ENCODE assay signal across 17 cellular contexts in the genomic region with DNA sequence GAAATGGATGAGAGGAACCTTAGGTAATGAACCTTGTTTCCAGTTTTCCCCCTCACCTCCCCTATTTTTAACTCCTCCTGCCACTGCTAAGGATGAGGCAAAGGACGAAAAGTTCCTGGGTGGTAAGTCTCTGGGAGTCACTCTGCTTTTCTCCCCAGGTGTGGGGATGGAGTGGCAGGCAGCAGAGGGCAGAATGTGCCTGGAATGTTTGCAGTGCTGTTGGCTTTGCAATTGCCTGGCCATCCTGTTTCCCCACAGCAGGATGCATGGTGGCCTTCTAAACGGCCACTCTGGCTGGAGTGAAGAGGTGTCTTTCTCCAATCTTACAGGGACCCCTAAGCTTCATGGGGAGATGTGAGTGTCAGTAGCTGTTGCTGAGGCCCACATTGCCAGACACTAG.
DNase-seq lines count a peak whose midpoint lies in the region; ATAC-seq, FAIRE-seq and TF ChIP-seq lines count a peak whose summit lies in the region.
"Had no signal": no experiment of that assay in that cellular context is flagged by ENCODE, and none has a peak within 500 bp of the region (broad histone marks: within the 10 kb centered on the region; RNA-seq: fewer than 3 reads in every experiment).

No MANE protein-coding gene starts in this region.

- H4K8ac ChIP-seq in H1 (ENCODE audit: extremely low read depth, insufficient read depth, low read length) = no peak overlapping the region
- no peak overlapping the region for H4K8ac ChIP-seq in mesendoderm (ENCODE audit: low read depth, low read length)

- DNase-seq in BE2C (no peak), GM23338 (ENCODE audit: low spot score) (peak; percentile 28), H1 (ENCODE audit: low read depth in 1 of 2, low spot score in 2 of 2) (peak in 1 of 2 experiments; percentile 40), mesendoderm (peak; percentile 18), foreskin keratinocyte (no peak), upper lobe of right lung (no peak), DMS79 (lab: John Stamatoyannopoulos, UW) (no peak)
- DNase-seq: Caco-2; CD8-positive, alpha-beta memory T cell; DMS53; GM23248; HCEC 1CT; HFFc6 had no signal

- H3K9me3 ChIP-seq in BE2C = no peaks in the 10 kb centered on the region
- no peaks in the 10 kb centered on the region for H3K9me3 ChIP-seq in H1 (ENCODE audit: insufficient read depth in 2 of 2, low read depth in 1 of 2, low read length in 1 of 2)
- H3K9me3 ChIP-seq in upper lobe of right lung = no peaks in the 10 kb centered on the region
- H3K9me3 ChIP-seq: Caco-2 had no signal

- FAIRE-seq in H1 (lab: Jason Lieb, UNC) = no peak
- FAIRE-seq: A204.1, GM12878, GM18507, HTR-8/SVneo had no signal

- TF ChIP-seq CTCF in BE2C (IDR thresholded peaks at IDR 0.05; ENCODE audit: low read depth, low read length) (0 out of 2 replicates have a peak, but pooled peaks have one; percentile 8), GM23338 (conservative IDR thresholded peaks at IDR 0.05; ENCODE audit: low read depth in 2 of 2) (peak; percentile 12 to 62; a peak in 2 of 4 replicates), H1 (IDR thresholded peaks at IDR 0.05; ENCODE audit: control extremely low read depth in 1 of 3, insufficient read depth in 1 of 3, low read depth in 1 of 3, low read length in 3 of 3) (peak in 2 of 3 experiments; percentile 7 to 32; a peak in 2 of 4 replicates), foreskin keratinocyte (conservative IDR thresholded peaks at IDR 0.05) (no peak), upper lobe of right lung (IDR thresholded peaks at IDR 0.05) (no peak)

- H3K9ac ChIP-seq in H1 (replicated peaks in 1 of 4; ENCODE audit: extremely low read depth in 1 of 4, low read depth in 3 of 4, low read length in 3 of 4) (no peak overlapping the region), mesendoderm (ENCODE audit: low read length) (no peak overlapping the region)
- H3K9ac ChIP-seq: GM23248 had no signal

- H4K20me1 ChIP-seq in GM23338 (replicated peaks; ENCODE audit: insufficient read depth) (no peaks in the 10 kb centered on the region), H1 (replicated peaks in 1 of 2; ENCODE audit: control insufficient read depth in 1 of 2, insufficient read depth in 2 of 2, low read length in 2 of 2) (no peaks in the 10 kb centered on the region)

- H3K23ac ChIP-seq in H1 (ENCODE audit: insufficient read length) (no peak overlapping the region), mesendoderm (ENCODE audit: low read length) (no peak overlapping the region)

- H4K5ac ChIP-seq in H1 (ENCODE audit: insufficient read length, low read depth, low read length) (no peak overlapping the region), mesendoderm (ENCODE audit: low read length) (no peak overlapping the region)

- H3K23me2 ChIP-seq in H1 (ENCODE audit: low read depth, low read length) = no peaks in the 10 kb centered on the region

- H3K4ac ChIP-seq in H1 (replicated peaks; ENCODE audit: insufficient read length, low read depth, low read length) (no peak overlapping the region), mesendoderm (ENCODE audit: low read depth, low read length) (no peak overlapping the region)

- no peak overlapping the region for H2BK120ac ChIP-seq in H1 (replicated peaks; ENCODE audit: low read depth, low read length)
- no peak overlapping the region for H2BK120ac ChIP-seq in mesendoderm (ENCODE audit: low read depth, low read length)

- H2BK12ac ChIP-seq in H1 (ENCODE audit: low read depth, low read length) = peak overlapping the region; percentile 80; the same call in 1 of the 2 replicates

- H3K79me2 ChIP-seq in GM23338 (replicated peaks; ENCODE audit: insufficient read depth) (no peaks in the 10 kb centered on the region), H1 (ENCODE audit: control insufficient read depth in 1 of 2, insufficient read depth in 2 of 2, low read length in 2 of 2) (no peaks in the 10 kb centered on the region), mesendoderm (ENCODE audit: control insufficient read depth, insufficient read depth, low read length) (no peaks in the 10 kb centered on the region)

- H3K27me3 ChIP-seq in BE2C = no peaks in the 10 kb centered on the region
- no peaks in the 10 kb centered on the region for H3K27me3 ChIP-seq in GM23338 (ENCODE audit: insufficient read depth)
- peaks cover 0 to 4% (median 2%) of the 10 kb centered on the region in 4 experiments; a peak in 3 of 7 replicates for H3K27me3 ChIP-seq in H1 (replicated peaks in 1 of 4; ENCODE audit: control insufficient read depth in 3 of 4, extremely low read depth in 1 of 4, insufficient read depth in 3 of 4, low read length in 3 of 4)
- H3K27me3 ChIP-seq in mesendoderm (ENCODE audit: insufficient read depth, low read length, poor library complexity) = no peaks in the 10 kb centered on the region
- H3K27me3 ChIP-seq in foreskin keratinocyte = no peaks in the 10 kb centered on the region
- H3K27me3 ChIP-seq in upper lobe of right lung = peaks cover 5% of the 10 kb centered on the region

- CTCF ChIA-PET in H1 (lab: Charles Lee; ENCODE audit: partially characterized antibody) = interaction anchor here (0.6 to 1.0 kb wide), 3 partner anchors 22 to 303 kb away, joined by 3 to 4 read pairs (median 4); no protein-coding TSS in a partner anchor

- 73% methylated on average over 2 of the region's 2 CpGs; no CpG with 5 or more reads in 1 of the 2 experiments for WGBS in H1 (ENCODE audit: extremely low coverage in 1 of 2, insufficient coverage in 1 of 2, insufficient read length in 1 of 2, insufficient replicate concordance in 2 of 2, low coverage in 1 of 2, low lambda C conversion rate in 2 of 2, missing lambda C conversion rate in 1 of 2), 2 experiments
- no CpG with 5 or more reads among the region's 2 CpGs for WGBS in mesendoderm (ENCODE audit: extremely low coverage, insufficient coverage, low lambda C conversion rate)

- no peaks in the 10 kb centered on the region for H3F3A ChIP-seq in GM23338 (replicated peaks; ENCODE audit: low read depth)

- no peak for TF ChIP-seq POLR2A in H1 (IDR thresholded peaks at IDR 0.05; ENCODE audit: control extremely low read depth in 1 of 2, low read depth in 2 of 2, low read length in 2 of 2)

- no peak overlapping the region for H3K4me3 Mint-ChIP-seq in GM23338
- H3K4me3 Mint-ChIP-seq: CD8-positive, alpha-beta memory T cell; HFFc6 had no signal

- peak; percentile 35 to 55 for TF ChIP-seq RAD21 in H1 (IDR thresholded peaks at IDR 0.05 in 1 of 2, conservative IDR thresholded peaks at IDR 0.05 in 1 of 2; ENCODE audit: low read depth in 2 of 2, low read length in 2 of 2)

- H3K79me1 ChIP-seq in H1 (ENCODE audit: low read depth, low read length) (no peaks in the 10 kb centered on the region), mesendoderm (ENCODE audit: low read length) (no peaks in the 10 kb centered on the region)

- peak overlapping the region; percentile 78; the same call in 1 of the 2 replicates for H3K18ac ChIP-seq in H1 (ENCODE audit: extremely low read depth, low read length)
- no peak overlapping the region for H3K18ac ChIP-seq in mesendoderm (ENCODE audit: low read length)

- ATAC-seq in GM23338 = no peak
- no peak for ATAC-seq in foreskin keratinocyte
- ATAC-seq in upper lobe of right lung = no peak
- ATAC-seq: GM12878 had no signal

- H4K91ac ChIP-seq in H1 (replicated peaks; ENCODE audit: insufficient read length, low read length) = peak overlapping the region; percentile 56

- no peak overlapping the region for H3K14ac ChIP-seq in H1 (ENCODE audit: insufficient read length)

- H2BK5ac ChIP-seq in H1 (ENCODE audit: low read depth, low read length) = no peak overlapping the region
- H2BK5ac ChIP-seq in mesendoderm (ENCODE audit: low read length) = no peak overlapping the region

- H3K4me1 Mint-ChIP-seq in GM23338 = peaks cover 35% of the 10 kb centered on the region
- H3K4me1 Mint-ChIP-seq: CD8-positive, alpha-beta memory T cell had no signal

- H3K36me3 ChIP-seq in BE2C = no peaks in the 10 kb centered on the region
- H3K36me3 ChIP-seq in GM23338 (ENCODE audit: insufficient read depth) = no peaks in the 10 kb centered on the region
- H3K36me3 ChIP-seq in H1 (ENCODE audit: control insufficient read depth in 2 of 4, insufficient read depth in 4 of 4, low read length in 3 of 4) = no peaks in the 10 kb centered on the region
- H3K36me3 ChIP-seq in mesendoderm (ENCODE audit: control insufficient read depth, insufficient read depth, low read length) = no peaks in the 10 kb centered on the region
- no peaks in the 10 kb centered on the region for H3K36me3 ChIP-seq in upper lobe of right lung

- H3K56ac ChIP-seq in H1 (replicated peaks; ENCODE audit: insufficient read length, low read depth, low read length) (no peak overlapping the region), mesendoderm (ENCODE audit: low read length) (no peak overlapping the region)

- H3K4me1 ChIP-seq in BE2C = no peaks in the 10 kb centered on the region
- peaks cover 30% of the 10 kb centered on the region for H3K4me1 ChIP-seq in GM23338 (ENCODE audit: insufficient read depth)
- peaks cover 10 to 24% (median 14%) of the 10 kb centered on the region in 4 experiments for H3K4me1 ChIP-seq in H1 (replicated peaks in 1 of 4; ENCODE audit: control insufficient read depth in 3 of 4, insufficient read depth in 4 of 4, low read length in 3 of 4)
- H3K4me1 ChIP-seq in mesendoderm (ENCODE audit: control insufficient read depth, low read depth, low read length) = peaks cover 6% of the 10 kb centered on the region
- no peaks in the 10 kb centered on the region for H3K4me1 ChIP-seq in foreskin keratinocyte
- no peaks in the 10 kb centered on the region for H3K4me1 ChIP-seq in upper lobe of right lung
- H3K4me1 ChIP-seq: Caco-2 had no signal

- intact Hi-C loops in upper lobe of right lung (cut with DNase I) = loop anchor here (10.0 kb wide), 1 partner anchor 64 kb away; no protein-coding TSS in a partner anchor

- H3K27me3 Mint-ChIP-seq in GM23338 (ENCODE audit: insufficient read depth, low read depth, poor library complexity) = peaks cover 8% of the 10 kb centered on the region

- peaks cover 15% of the 10 kb centered on the region for H3K9me2 ChIP-seq in GM23338 (ENCODE audit: insufficient read depth)

- no peak overlapping the region for H3K4me2 ChIP-seq in GM23338
- H3K4me2 ChIP-seq in H1 (ENCODE audit: insufficient read depth in 1 of 2, low read depth in 2 of 2, low read length in 2 of 2) = no peak overlapping the region
- H3K4me2 ChIP-seq in mesendoderm (ENCODE audit: low read length) = no peak overlapping the region

- no peak overlapping the region for H2BK15ac ChIP-seq in H1 (ENCODE audit: low read length)
- H2BK15ac ChIP-seq in mesendoderm (replicated peaks; ENCODE audit: low read depth) = no peak overlapping the region

- no peak overlapping the region for H3K27ac Mint-ChIP-seq in GM23338
- H3K27ac Mint-ChIP-seq: CD8-positive, alpha-beta memory T cell; HFFc6 had no signal

- H2AFZ ChIP-seq in GM23338 (no peak overlapping the region), H1 (ENCODE audit: low read length) (no peak overlapping the region)
- H2AFZ ChIP-seq: GM23248 had no signal

- H2AK5ac ChIP-seq in H1 (ENCODE audit: low read depth, low read length) (no peak overlapping the region), mesendoderm (ENCODE audit: low read length) (no peak overlapping the region)

- H3K4me3 ChIP-seq in BE2C (ENCODE audit: low read depth, low read length) = no peak overlapping the region
- no peak overlapping the region for H3K4me3 ChIP-seq in GM23338
- no peak overlapping the region for H3K4me3 ChIP-seq in H1 (ENCODE audit: extremely low read depth in 1 of 4, insufficient read depth in 2 of 4, low read depth in 3 of 4, low read length in 4 of 4)
- H3K4me3 ChIP-seq in mesendoderm (ENCODE audit: low read length) = no peak overlapping the region
- no peak overlapping the region for H3K4me3 ChIP-seq in upper lobe of right lung
- H3K4me3 ChIP-seq: GM12878, GM23248 had no signal

- H3K36me3 Mint-ChIP-seq in GM23338 (ENCODE audit: low read depth) = no peaks in the 10 kb centered on the region
- H3K36me3 Mint-ChIP-seq: CD8-positive, alpha-beta memory T cell had no signal

- H3K27ac ChIP-seq in GM23338 (ENCODE audit: low read depth) (no peak overlapping the region), H1 (ENCODE audit: low read depth, low read length) (no peak overlapping the region), mesendoderm (ENCODE audit: low read depth, low read length) (no peak overlapping the region), foreskin keratinocyte (no peak overlapping the region), upper lobe of right lung (no peak overlapping the region)
- H3K27ac ChIP-seq: GM23248 had no signal

- H2BK20ac ChIP-seq in H1 (ENCODE audit: low read length) = peak overlapping the region; percentile 72; the same call in 1 of the 2 replicates

- no peak for TF ChIP-seq EP300 in H1 (IDR thresholded peaks at IDR 0.05; ENCODE audit: borderline replicate concordance in 1 of 2, low read depth in 2 of 2, low read length in 2 of 2)

- H3K9me3 Mint-ChIP-seq in GM23338 = no peaks in the 10 kb centered on the region
- H3K9me3 Mint-ChIP-seq: HFFc6 had no signal

- POLR2A ChIA-PET in H1 (lab: Charles Lee; ENCODE audit: partially characterized antibody) = no interaction called here

Comparison
In these comparisons a context has a peak if more than half of its experiments do, and no peak if none do; other contexts are left out.
1. DNase-seq: peak in GM23338 (single experiment) and mesendoderm (single experiment); none in BE2C (single experiment), foreskin keratinocyte (0 of 2), upper lobe of right lung (single experiment) and DMS79 (single experiment).
2. CTCF ChIP-seq: peak in BE2C (single experiment), GM23338 (2 of 2) and H1 (2 of 3); none in foreskin keratinocyte (single experiment) and upper lobe of right lung (single experiment).